19 cellular contexts compared by ENCODE assay signal in the genomic region with DNA sequence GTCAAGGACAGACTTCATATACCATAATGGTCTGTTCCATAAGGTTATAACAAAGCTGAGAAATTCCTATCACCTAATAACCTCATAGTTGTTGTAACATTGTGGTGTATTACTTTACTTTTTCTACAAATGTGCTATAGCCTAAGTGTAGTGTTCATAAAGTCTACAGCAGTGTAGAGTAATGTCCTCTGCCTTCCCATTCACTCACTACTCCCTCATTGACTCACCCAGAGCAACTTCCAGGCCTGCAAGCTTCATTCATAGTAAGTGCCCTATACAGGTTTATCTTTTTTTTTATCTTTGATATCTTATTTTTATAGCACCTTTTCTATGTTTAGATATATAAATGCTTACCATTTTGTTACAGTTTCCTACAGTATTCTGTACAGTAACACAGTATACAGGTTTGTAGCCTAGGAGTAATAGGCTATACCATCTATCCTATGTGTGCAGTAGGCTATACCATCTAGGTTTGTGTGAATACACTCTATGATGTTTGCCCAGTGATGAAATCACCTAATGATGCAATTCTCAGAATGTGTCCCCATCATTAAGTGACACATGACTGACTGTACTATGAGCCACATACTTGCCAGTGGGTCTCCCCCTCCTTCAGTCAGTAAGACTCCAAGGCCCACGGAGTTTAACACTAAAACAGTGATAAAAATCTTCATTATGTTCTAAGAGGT.
A peak's percentile ranks its signal among the peaks of the same experiment; 100 is the strongest.
DNase-seq lines count a peak whose midpoint lies in the region; ATAC-seq, FAIRE-seq and TF ChIP-seq lines count a peak whose summit lies in the region.
"Had no signal": no experiment of that assay in that cellular context is flagged by ENCODE, and none has a peak within 500 bp of the region (broad histone marks: within the 10 kb centered on the region; RNA-seq: fewer than 3 reads in every experiment).

No MANE protein-coding gene starts in this region.

- H3K9me2 ChIP-seq in SK-N-SH: no peaks in the 10 kb centered on the region

- CTCF ChIA-PET in activated CD4-positive, alpha-beta T cell treated with anti-CD3 and anti-CD28 coated beads for 36 hours (lab: Charles Lee): no interaction called here
- CTCF ChIA-PET in SK-N-SH (lab: Yijun Ruan, JAX): no interaction called here

- DNase-seq in activated CD4-positive, alpha-beta T cell treated with anti-CD3 and anti-CD28 coated beads for 36 hours: peak; percentile 36
- DNase-seq in activated CD4-positive, alpha-beta T cell treated with anti-CD3 and anti-CD28 coated beads for 4 hours: no peak
- DNase-seq in DMS53 (lab: John Stamatoyannopoulos, UW) (peak; percentile 55), RCC 7860 (ENCODE audit: low spot score) (peak; percentile 46), fibroblast of mammary gland (ENCODE audit: low read depth) (peak; percentile 2), SKM-1 treated with dmso at 0.1 percent for 144 hours (lab: John Stamatoyannopoulos, UW; ENCODE audit: unreplicated experiment) (no peak), SK-N-SH (no peak)
- DNase-seq: activated naive CD4-positive, alpha-beta T cell treated with anti-CD3 and anti-CD28 coated beads, Interleukin-2, amount 50 U/mL, for 16 hours; C1 segment of cervical spinal cord; DMS153; KG1; NCI-H1105 treated with DMSO at 0.1 percent for 48 hours; pancreas; transverse colon had no signal

- no peak overlapping the region for H2AFZ ChIP-seq in SK-N-SH (ENCODE audit: low read depth)

- H3K36me3 ChIP-seq in SK-N-SH (replicated peaks in 1 of 2; ENCODE audit: control insufficient read depth in 1 of 2, insufficient read depth in 2 of 2, low read length in 1 of 2): peaks cover 0 to 46% of the 10 kb centered on the region in 2 experiments
- H3K36me3 ChIP-seq: pancreas, transverse colon had no signal

- peak; percentile 88 for ATAC-seq in activated CD4-positive, alpha-beta T cell treated with anti-CD3 and anti-CD28 coated beads for 36 hours
- no peak for ATAC-seq in HG03521 (IDR thresholded peaks at IDR 0.05; ENCODE audit: unreplicated experiment)
- ATAC-seq: pancreas; stimulated activated memory B cell treated with anti-CD40 and anti-IgM and Interleukin-4, amounts not matched to agents 10 μg/mL and 1 μg/mL and 100 μg/mL, for 72 hours had no signal

- no peaks in the 10 kb centered on the region for H3K9me3 ChIP-seq in SK-N-SH
- H3K9me3 ChIP-seq: pancreas, transverse colon had no signal

- H3K79me2 ChIP-seq in SK-N-SH (ENCODE audit: insufficient read depth): no peaks in the 10 kb centered on the region

- POLR2A ChIA-PET in activated CD4-positive, alpha-beta T cell treated with anti-CD3 and anti-CD28 coated beads for 36 hours (lab: Charles Lee): interaction anchor here (0.6 kb wide), 2 partner anchors 97 to 351 kb away, joined by 3 to 4 read pairs; no protein-coding TSS in a partner anchor
- POLR2A ChIA-PET in SK-N-SH (lab: Yijun Ruan, JAX): no interaction called here

- no peak for TF ChIP-seq RAD21 in SK-N-SH (IDR thresholded peaks at IDR 0.05; ENCODE audit: low read length)

- H3K27me3 Mint-ChIP-seq in activated CD4-positive, alpha-beta T cell treated with anti-CD3 and anti-CD28 coated beads for 36 hours: no peaks in the 10 kb centered on the region
- H3K27me3 Mint-ChIP-seq: stimulated activated memory B cell treated with anti-CD40 and anti-IgM and Interleukin-4, amounts not matched to agents 10 μg/mL and 1 μg/mL and 100 μg/mL, for 72 hours had no signal

- H3K27ac Mint-ChIP-seq in activated CD4-positive, alpha-beta T cell treated with anti-CD3 and anti-CD28 coated beads for 36 hours: peak overlapping the region; percentile 84
- H3K27ac Mint-ChIP-seq: brain; stimulated activated memory B cell treated with anti-CD40 and anti-IgM and Interleukin-4, amounts not matched to agents 10 μg/mL and 1 μg/mL and 100 μg/mL, for 72 hours had no signal

- H3K27ac ChIP-seq in SK-N-SH (ENCODE audit: low read depth in 2 of 2, low read length in 1 of 2): no peak overlapping the region; a peak in 1 of 4 replicates
- H3K27ac ChIP-seq: pancreas, SK-N-MC, transverse colon had no signal

- TF ChIP-seq CTCF in fibroblast of mammary gland (conservative IDR thresholded peaks at IDR 0.05; ENCODE audit: control insufficient read depth, insufficient read depth, low read depth, low read length) (no peak), SK-N-SH (IDR thresholded peaks at IDR 0.05) (no peak)

- H3K4me3 Mint-ChIP-seq in activated CD4-positive, alpha-beta T cell treated with anti-CD3 and anti-CD28 coated beads for 36 hours: no peak overlapping the region
- H3K4me3 Mint-ChIP-seq: brain; stimulated activated memory B cell treated with anti-CD40 and anti-IgM and Interleukin-4, amounts not matched to agents 10 μg/mL and 1 μg/mL and 100 μg/mL, for 72 hours had no signal

- no peak overlapping the region for H3K9ac ChIP-seq in SK-N-SH

- no peaks in the 10 kb centered on the region for H4K20me1 ChIP-seq in SK-N-SH (ENCODE audit: insufficient read depth)

- no peaks in the 10 kb centered on the region for H3K9me3 Mint-ChIP-seq in activated CD4-positive, alpha-beta T cell treated with anti-CD3 and anti-CD28 coated beads for 36 hours (ENCODE audit: low read depth)
- H3K9me3 Mint-ChIP-seq: brain; stimulated activated memory B cell treated with anti-CD40 and anti-IgM and Interleukin-4, amounts not matched to agents 10 μg/mL and 1 μg/mL and 100 μg/mL, for 72 hours had no signal

- intact Hi-C loops in activated CD4-positive, alpha-beta T cell treated with anti-CD3 and anti-CD28 coated beads for 36 hours (cut with DNase I, micrococcal nuclease): loop anchor here (1.0 to 5.0 kb wide), 3 partner anchors 38 to 259 kb away; no protein-coding TSS in a partner anchor

- peaks cover 28% of the 10 kb centered on the region for H3K4me1 Mint-ChIP-seq in activated CD4-positive, alpha-beta T cell treated with anti-CD3 and anti-CD28 coated beads for 36 hours
- H3K4me1 Mint-ChIP-seq: brain; stimulated activated memory B cell treated with anti-CD40 and anti-IgM and Interleukin-4, amounts not matched to agents 10 μg/mL and 1 μg/mL and 100 μg/mL, for 72 hours had no signal

- no peak overlapping the region for H3K4me2 ChIP-seq in SK-N-SH

- H3K4me1 ChIP-seq in SK-N-SH (ENCODE audit: control insufficient read depth in 1 of 2, insufficient read depth in 2 of 2, low read depth in 1 of 2, low read length in 1 of 2): peaks cover 0 to 5% of the 10 kb centered on the region in 2 experiments; a peak in 2 of 4 replicates
- H3K4me1 ChIP-seq: pancreas, transverse colon had no signal

- no peaks in the 10 kb centered on the region for H3F3A ChIP-seq in SK-N-SH (replicated peaks; ENCODE audit: insufficient read depth)

- 44% methylated on average over 1 of the region's 1 CpG for WGBS in SK-N-SH (ENCODE audit: low lambda C conversion rate)

- FAIRE-seq in RCC 7860 (lab: Jason Lieb, UNC): no peak
- FAIRE-seq: H54, pancreas had no signal

- H3K27me3 ChIP-seq in SK-N-SH (ENCODE audit: insufficient read depth): no peaks in the 10 kb centered on the region
- H3K27me3 ChIP-seq: pancreas, transverse colon had no signal

- no peak overlapping the region for H3K4me3 ChIP-seq in fibroblast of mammary gland (ENCODE audit: control insufficient read depth, low read depth, low read length)
- H3K4me3 ChIP-seq in SK-N-SH (ENCODE audit: low read depth in 2 of 2, low read length in 1 of 2): no peak overlapping the region
- H3K4me3 ChIP-seq: pancreas, SK-N-MC, transverse colon had no signal

- H3K36me3 Mint-ChIP-seq in activated CD4-positive, alpha-beta T cell treated with anti-CD3 and anti-CD28 coated beads for 36 hours (ENCODE audit: low read depth): no peaks in the 10 kb centered on the region
- H3K36me3 Mint-ChIP-seq: brain; stimulated activated memory B cell treated with anti-CD40 and anti-IgM and Interleukin-4, amounts not matched to agents 10 μg/mL and 1 μg/mL and 100 μg/mL, for 72 hours had no signal

- no peak for TF ChIP-seq EP300 in SK-N-SH (IDR thresholded peaks at IDR 0.05; ENCODE audit: borderline replicate concordance in 1 of 2, low read depth in 1 of 2, low read length in 1 of 2)

TF ChIP-seq in SK-N-SH, 30 proteins besides CTCF, POLR2A, EP300 and RAD21 (continues in another document):
- TF ChIP-seq CHD2 (IDR thresholded peaks at IDR 0.05; ENCODE audit: low read length, partially characterized antibody) (no peak), GABPA (IDR thresholded peaks at IDR 0.05; ENCODE audit: low read depth) (no peak), NFIC (IDR thresholded peaks at IDR 0.05; ENCODE audit: borderline replicate concordance) (no peak), SIN3A (IDR thresholded peaks at IDR 0.05; ENCODE audit: borderline replicate concordance, low read depth, low read length) (no peak), TAF1 (IDR thresholded peaks at IDR 0.05; ENCODE audit: borderline replicate concordance, low read depth, low read length) (no peak)
- TF ChIP-seq, protein P1, sequence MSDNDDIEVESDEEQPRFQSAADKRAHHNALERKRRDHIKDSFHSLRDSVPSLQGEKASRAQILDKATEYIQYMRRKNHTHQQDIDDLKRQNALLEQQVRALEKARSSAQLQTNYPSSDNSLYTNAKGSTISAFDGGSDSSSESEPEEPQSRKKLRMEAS (IDR thresholded peaks at IDR 0.05; ENCODE audit: low read depth): no peak
- TF ChIP-seq, protein P2, sequence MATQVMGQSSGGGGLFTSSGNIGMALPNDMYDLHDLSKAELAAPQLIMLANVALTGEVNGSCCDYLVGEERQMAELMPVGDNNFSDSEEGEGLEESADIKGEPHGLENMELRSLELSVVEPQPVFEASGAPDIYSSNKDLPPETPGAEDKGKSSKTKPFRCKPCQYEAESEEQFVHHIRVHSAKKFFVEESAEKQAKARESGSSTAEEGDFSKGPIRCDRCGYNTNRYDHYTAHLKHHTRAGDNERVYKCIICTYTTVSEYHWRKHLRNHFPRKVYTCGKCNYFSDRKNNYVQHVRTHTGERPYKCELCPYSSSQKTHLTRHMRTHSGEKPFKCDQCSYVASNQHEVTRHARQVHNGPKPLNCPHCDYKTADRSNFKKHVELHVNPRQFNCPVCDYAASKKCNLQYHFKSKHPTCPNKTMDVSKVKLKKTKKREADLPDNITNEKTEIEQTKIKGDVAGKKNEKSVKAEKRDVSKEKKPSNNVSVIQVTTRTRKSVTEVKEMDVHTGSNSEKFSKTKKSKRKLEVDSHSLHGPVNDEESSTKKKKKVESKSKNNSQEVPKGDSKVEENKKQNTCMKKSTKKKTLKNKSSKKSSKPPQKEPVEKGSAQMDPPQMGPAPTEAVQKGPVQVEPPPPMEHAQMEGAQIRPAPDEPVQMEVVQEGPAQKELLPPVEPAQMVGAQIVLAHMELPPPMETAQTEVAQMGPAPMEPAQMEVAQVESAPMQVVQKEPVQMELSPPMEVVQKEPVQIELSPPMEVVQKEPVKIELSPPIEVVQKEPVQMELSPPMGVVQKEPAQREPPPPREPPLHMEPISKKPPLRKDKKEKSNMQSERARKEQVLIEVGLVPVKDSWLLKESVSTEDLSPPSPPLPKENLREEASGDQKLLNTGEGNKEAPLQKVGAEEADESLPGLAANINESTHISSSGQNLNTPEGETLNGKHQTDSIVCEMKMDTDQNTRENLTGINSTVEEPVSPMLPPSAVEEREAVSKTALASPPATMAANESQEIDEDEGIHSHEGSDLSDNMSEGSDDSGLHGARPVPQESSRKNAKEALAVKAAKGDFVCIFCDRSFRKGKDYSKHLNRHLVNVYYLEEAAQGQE (IDR thresholded peaks at IDR 0.05; ENCODE audit: low read depth, low read length): no peak

Comparison
In these comparisons a context has a peak if more than half of its experiments do, and no peak if none do; other contexts are left out.
1. DNase-seq: peak in activated CD4-positive, alpha-beta T cell treated with anti-CD3 and anti-CD28 coated beads for 36 hours (single experiment), DMS53 (single experiment), RCC 7860 (single experiment) and fibroblast of mammary gland (single experiment); none in activated CD4-positive, alpha-beta T cell treated with anti-CD3 and anti-CD28 coated beads for 4 hours (0 of 2), SKM-1 treated with dmso at 0.1 percent for 144 hours (single experiment) and SK-N-SH (single experiment).